ENCODE assay signal across 28 cellular contexts in the genomic region with DNA sequence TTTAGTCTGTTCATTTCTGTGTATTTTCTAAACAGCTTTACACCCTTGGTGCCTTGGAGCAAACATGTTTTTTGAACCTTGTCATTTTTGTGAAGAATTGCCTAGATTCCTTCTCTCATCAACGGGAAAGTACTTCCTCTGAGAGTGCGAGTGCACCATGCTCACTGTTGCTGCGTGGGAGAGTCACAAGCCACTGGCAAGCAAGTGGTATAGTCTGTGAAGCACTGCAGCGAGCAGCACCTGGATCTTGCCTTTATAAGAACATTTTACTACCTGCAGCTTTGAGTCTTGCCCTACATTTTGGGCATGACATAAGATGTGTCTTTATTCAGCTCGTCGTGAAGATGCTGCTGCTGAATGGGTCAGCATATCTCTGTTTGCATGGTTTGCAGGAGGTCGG. TPM values are rescaled to one million over a fixed set of nuclear protein-coding genes. Genes with fewer than 3 reads are reported as not detected.
A peak's percentile ranks its signal among the peaks of the same experiment; 100 is the strongest.
DNase-seq lines count a peak whose midpoint lies in the region; ATAC-seq lines count a peak whose summit lies in the region.
"Had no signal": no experiment of that assay in that cellular context is flagged by ENCODE, and none has a peak within 500 bp of the region (broad histone marks: within the 10 kb centered on the region; RNA-seq: fewer than 3 reads in every experiment).

No MANE protein-coding gene starts in this region.

- H3K9me3 Mint-ChIP-seq in T-helper 1 cell treated with Interleukin-12 subunit alpha and Interleukin-12 subunit beta and Interleukin-4 antibody, amounts not matched to agents 30 μg/mL and 1 μg/mL, for 36 hours, result peaks cover 3% of the 10 kb centered on the region
- H3K9me3 Mint-ChIP-seq in activated T-helper 1 cell treated with anti-CD3 and anti-CD28 coated beads, Interleukin-12 subunit alpha, Interleukin-12 subunit beta, Interleukin-2, Interleukin-4 antibody, amounts not matched to agents 30 ng/mL and 10 ng/mL and 1 ng/mL, durations not matched to agents 14 hours and 24 hours and 36 hours, result peaks cover 5% of the 10 kb centered on the region
- H3K9me3 Mint-ChIP-seq: CD8-positive, alpha-beta memory T cell; effector memory CD8-positive, alpha-beta T cell; HFFc6; T-helper 2 cell treated with Interferon-gamma antibody and Interleukin-4, amounts not matched to agents 5 μg/mL and 100 μg/mL, for 36 hours had no signal

- no peak overlapping the region for H3K27ac ChIP-seq in SJCRH30
- H3K27ac ChIP-seq: 22Rv1, coronary artery, GM23248 had no signal

- intact Hi-C loops in activated T-helper 1 cell treated with anti-CD3 and anti-CD28 coated beads, Interleukin-12 subunit alpha, Interleukin-12 subunit beta, Interleukin-2, Interleukin-4 antibody, amounts not matched to agents 30 ng/mL and 10 ng/mL and 1 ng/mL, durations not matched to agents 14 hours and 24 hours and 36 hours (cut with micrococcal nuclease), result loop anchor here (5.0 kb wide), 2 partner anchors 323 to 448 kb away; no protein-coding TSS in a partner anchor

- no peaks in the 10 kb centered on the region for H3K27me3 ChIP-seq in SJCRH30
- H3K27me3 ChIP-seq: MG63 had no signal

- H3K4me3 ChIP-seq in SJCRH30, result no peak overlapping the region
- H3K4me3 ChIP-seq: coronary artery, GM23248, MG63 had no signal

- ATAC-seq in HG03469 (IDR thresholded peaks at IDR 0.05; ENCODE audit: unreplicated experiment), result no peak
- ATAC-seq: effector memory CD8-positive, alpha-beta T cell; left cardiac atrium; sciatic nerve had no signal

- peak overlapping the region; percentile 49 for H3K4me3 Mint-ChIP-seq in T-helper 1 cell treated with Interleukin-12 subunit alpha and Interleukin-12 subunit beta and Interleukin-4 antibody, amounts not matched to agents 30 μg/mL and 1 μg/mL, for 36 hours
- H3K4me3 Mint-ChIP-seq in activated T-helper 1 cell treated with anti-CD3 and anti-CD28 coated beads, Interleukin-12 subunit alpha, Interleukin-12 subunit beta, Interleukin-2, Interleukin-4 antibody, amounts not matched to agents 30 ng/mL and 10 ng/mL and 1 ng/mL, durations not matched to agents 14 hours and 24 hours and 36 hours, result peak overlapping the region; percentile 16
- H3K4me3 Mint-ChIP-seq: CD8-positive, alpha-beta memory T cell; effector memory CD8-positive, alpha-beta T cell; HFFc6 had no signal

- no peak for DNase-seq in T-helper 1 cell
- peak; percentile 46 for DNase-seq in stimulated activated CD4-positive, alpha-beta T cell treated with anti-CD3 and anti-CD28 coated beads, Interleukin-4, amount 100 ng/mL, for 24 hours
- no peak for DNase-seq in stimulated activated CD4-positive, alpha-beta T cell treated with anti-CD3 and anti-CD28 coated beads, Interleukin-1b, Interleukin-23, amount 100 ng/mL, for 48 hours
- DNase-seq in activated T-helper 1 cell treated with anti-CD3 and anti-CD28 coated beads, Interleukin-12 subunit alpha, Interleukin-12 subunit beta, Interleukin-2, Interleukin-4 antibody, amounts not matched to agents 30 ng/mL and 10 ng/mL and 1 ng/mL, durations not matched to agents 14 hours and 24 hours and 36 hours (ENCODE audit: low spot score), result no peak
- no peak for DNase-seq in NCI-H510A treated with DMSO at 0.1 percent for 48 hours (lab: John Stamatoyannopoulos, UW)
- no peak for DNase-seq in SJCRH30
- DNase-seq: activated CD8-positive, alpha-beta memory T cell treated with anti-CD3 and anti-CD28 coated beads for 24 hours; CD8-positive, alpha-beta memory T cell; DMS53; effector memory CD8-positive, alpha-beta T cell; foreskin fibroblast; GDM1; GM23248; HFFc6; IMR-90; left cardiac atrium; MG63; NCI-H1436 treated with DMSO at 0.1 percent for 48 hours; NCI-H2107; NCI-H524; trophoblast cell had no signal

- H3K4me1 ChIP-seq in SJCRH30, result no peaks in the 10 kb centered on the region

- H3K27ac Mint-ChIP-seq in T-helper 1 cell treated with Interleukin-12 subunit alpha and Interleukin-12 subunit beta and Interleukin-4 antibody, amounts not matched to agents 30 μg/mL and 1 μg/mL, for 36 hours, result no peak overlapping the region
- H3K27ac Mint-ChIP-seq in activated T-helper 1 cell treated with anti-CD3 and anti-CD28 coated beads, Interleukin-12 subunit alpha, Interleukin-12 subunit beta, Interleukin-2, Interleukin-4 antibody, amounts not matched to agents 30 ng/mL and 10 ng/mL and 1 ng/mL, durations not matched to agents 14 hours and 24 hours and 36 hours, result peak overlapping the region; percentile 77
- H3K27ac Mint-ChIP-seq: activated T-helper 2 cell treated with anti-CD3 and anti-CD28 coated beads, Interferon-gamma antibody, Interleukin-2, Interleukin-4, amounts not matched to agents 10 μg/mL and 5 μg/mL and 100 μg/mL, durations not matched to agents 14 hours and 24 hours and 36 hours; effector memory CD8-positive, alpha-beta T cell; HFFc6; T-helper 2 cell treated with Interferon-gamma antibody and Interleukin-4, amounts not matched to agents 5 μg/mL and 100 μg/mL, for 36 hours had no signal

- no peaks in the 10 kb centered on the region for H3K9me3 ChIP-seq in SJCRH30 (replicated peaks)
- H3K9me3 ChIP-seq: MG63 had no signal

- peaks cover 49% of the 10 kb centered on the region for H3K4me1 Mint-ChIP-seq in T-helper 1 cell treated with Interleukin-12 subunit alpha and Interleukin-12 subunit beta and Interleukin-4 antibody, amounts not matched to agents 30 μg/mL and 1 μg/mL, for 36 hours (ENCODE audit: low read depth)
- H3K4me1 Mint-ChIP-seq in activated T-helper 1 cell treated with anti-CD3 and anti-CD28 coated beads, Interleukin-12 subunit alpha, Interleukin-12 subunit beta, Interleukin-2, Interleukin-4 antibody, amounts not matched to agents 30 ng/mL and 10 ng/mL and 1 ng/mL, durations not matched to agents 14 hours and 24 hours and 36 hours (ENCODE audit: low read depth), result peaks cover 65% of the 10 kb centered on the region

- peaks cover 19% of the 10 kb centered on the region for H3K36me3 Mint-ChIP-seq in T-helper 1 cell treated with Interleukin-12 subunit alpha and Interleukin-12 subunit beta and Interleukin-4 antibody, amounts not matched to agents 30 μg/mL and 1 μg/mL, for 36 hours (ENCODE audit: low read depth)
- peaks cover 27% of the 10 kb centered on the region for H3K36me3 Mint-ChIP-seq in activated T-helper 1 cell treated with anti-CD3 and anti-CD28 coated beads, Interleukin-12 subunit alpha, Interleukin-12 subunit beta, Interleukin-2, Interleukin-4 antibody, amounts not matched to agents 30 ng/mL and 10 ng/mL and 1 ng/mL, durations not matched to agents 14 hours and 24 hours and 36 hours (ENCODE audit: low read depth)

- no peaks in the 10 kb centered on the region for H3K27me3 Mint-ChIP-seq in T-helper 1 cell treated with Interleukin-12 subunit alpha and Interleukin-12 subunit beta and Interleukin-4 antibody, amounts not matched to agents 30 μg/mL and 1 μg/mL, for 36 hours (ENCODE audit: low read depth)
- H3K27me3 Mint-ChIP-seq in activated T-helper 1 cell treated with anti-CD3 and anti-CD28 coated beads, Interleukin-12 subunit alpha, Interleukin-12 subunit beta, Interleukin-2, Interleukin-4 antibody, amounts not matched to agents 30 ng/mL and 10 ng/mL and 1 ng/mL, durations not matched to agents 14 hours and 24 hours and 36 hours (ENCODE audit: insufficient read depth), result no peaks in the 10 kb centered on the region
- H3K27me3 Mint-ChIP-seq: effector memory CD8-positive, alpha-beta T cell had no signal

- H3K36me3 ChIP-seq in SJCRH30, result peaks cover 2% of the 10 kb centered on the region; the same call in 1 of the 2 replicates
- H3K36me3 ChIP-seq: MG63 had no signal

RNA-seq across cellular contexts. Expression of a gene that starts 44.9 kb away (rescaled TPM):
- total RNA-seq in activated T-helper 1 cell treated with anti-CD3 and anti-CD28 coated beads, Interleukin-12 subunit alpha, Interleukin-12 subunit beta, Interleukin-2, Interleukin-4 antibody, amounts not matched to agents 30 ng/mL and 10 ng/mL and 1 ng/mL, durations not matched to agents 14 hours and 24 hours and 36 hours, result 33.9 and 36.8 TPM in 2 replicates
- 35.3 and 37.8 TPM in 2 replicates for total RNA-seq in SJCRH30 (2014; rRNA removed; shearing (Covaris generic))
